In genomic region chr11:94882931-94883330, GRCh38 we compare ENCODE assay signal across 13 cellular contexts.
"Had no signal": no experiment of that assay in that cellular context is flagged by ENCODE, and none has a peak within 500 bp of the region (broad histone marks: within the 10 kb centered on the region; RNA-seq: fewer than 3 reads in every experiment).

No MANE protein-coding gene starts in this region.

- FAIRE-seq: endometrium had no signal

- H3K27me3 ChIP-seq: ascending aorta, cardiac muscle cell, esophagus squamous epithelium, right lobe of liver, suprapubic skin had no signal

- ATAC-seq: right lobe of liver; stimulated activated naive CD8-positive, alpha-beta T cell treated with anti-CD3 and anti-CD28 coated beads, Interleukin-15, Interleukin-2, amounts not matched to agents 100 U/mL and 50 U/mL, for 24 hours had no signal

- DNase-seq: activated CD4-positive, alpha-beta T cell treated with anti-CD3 and anti-CD28 coated beads, Interleukin-2, amount 50 U/mL, for 1 hour; activated naive CD4-positive, alpha-beta T cell treated with anti-CD3 and anti-CD28 coated beads for 36 hours; esophagus squamous epithelium; foreskin fibroblast; glutamatergic neuron; right lobe of liver; stimulated activated naive CD8-positive, alpha-beta T cell treated with anti-CD3 and anti-CD28 coated beads, Interleukin-15, Interleukin-2, amounts not matched to agents 100 U/mL and 50 U/mL, for 24 hours; T-helper 9 cell had no signal

- H3K4me3 ChIP-seq: ascending aorta, cardiac muscle cell, esophagus squamous epithelium, prostate gland, right lobe of liver, suprapubic skin had no signal

- H3K4me1 ChIP-seq: ascending aorta, prostate gland, right lobe of liver had no signal

- H3K9me3 ChIP-seq: ascending aorta, prostate gland, right lobe of liver, suprapubic skin had no signal

- H3K36me3 ChIP-seq: cardiac muscle cell, prostate gland had no signal

- H3K27ac ChIP-seq: ascending aorta, cardiac muscle cell, esophagus squamous epithelium, prostate gland, right lobe of liver, suprapubic skin had no signal
